Comparison of ENCODE assay signal across 8 cellular contexts in the genomic region with DNA sequence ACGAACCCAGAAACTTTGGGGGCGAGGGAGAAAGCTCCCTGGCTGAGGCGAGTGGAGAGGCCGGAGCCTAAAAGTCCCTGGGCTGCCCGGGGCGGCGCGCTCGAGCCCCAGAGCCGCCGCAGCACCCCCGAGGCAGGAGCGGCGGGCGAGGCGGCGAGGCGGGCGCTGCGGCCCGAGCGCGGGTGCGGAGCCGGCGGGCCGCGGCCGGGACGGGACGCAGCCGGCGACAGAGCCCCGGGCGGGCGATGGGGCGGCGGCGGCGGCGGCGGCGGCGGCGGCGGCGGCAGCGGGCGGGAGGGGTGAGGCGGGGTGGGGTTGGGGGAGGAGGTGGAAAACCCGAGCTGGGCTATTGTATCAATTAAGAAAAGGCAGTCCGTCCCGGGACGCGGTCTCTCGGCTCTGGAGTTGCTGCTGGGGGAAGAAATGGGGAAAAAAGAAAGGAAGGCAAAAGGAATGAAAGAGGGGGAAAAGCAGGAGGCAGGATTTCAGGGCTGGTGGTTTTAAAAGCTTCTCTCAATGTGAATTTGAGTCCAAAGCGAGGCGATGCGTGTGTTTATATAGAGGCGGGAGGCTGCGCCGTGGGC.
A peak's percentile ranks its signal among the peaks of the same experiment; 100 is the strongest.
DNase-seq lines count a peak whose midpoint lies in the region; ATAC-seq lines count a peak whose summit lies in the region.

No MANE protein-coding gene starts in this region.

- H3K9me3 Mint-ChIP-seq in stimulated activated memory B cell treated with anti-CD40 and anti-IgM and Interleukin-4, amounts not matched to agents 10 μg/mL and 1 μg/mL and 100 μg/mL, for 72 hours, result peaks cover 4% of the 10 kb centered on the region

- H3K9me3 ChIP-seq in iPS-15b (ENCODE audit: control insufficient read depth, insufficient read depth, low read length), result no peaks in the 10 kb centered on the region

- peak overlapping the region; percentile 39 for H3K4me3 ChIP-seq in iPS-15b (ENCODE audit: low read depth, low read length)

- H3K4me1 Mint-ChIP-seq in stimulated activated memory B cell treated with anti-CD40 and anti-IgM and Interleukin-4, amounts not matched to agents 10 μg/mL and 1 μg/mL and 100 μg/mL, for 72 hours, result peaks cover 39% of the 10 kb centered on the region

- H3K27me3 ChIP-seq in iPS-15b (ENCODE audit: control insufficient read depth, insufficient read depth, low read length), result peaks cover 75% of the 10 kb centered on the region

- peaks cover 7% of the 10 kb centered on the region for H3K36me3 Mint-ChIP-seq in stimulated activated memory B cell treated with anti-CD40 and anti-IgM and Interleukin-4, amounts not matched to agents 10 μg/mL and 1 μg/mL and 100 μg/mL, for 72 hours

- no peaks in the 10 kb centered on the region for H3K36me3 ChIP-seq in iPS-15b (ENCODE audit: control insufficient read depth, insufficient read depth, low read length)

- no peak overlapping the region for H3K9ac ChIP-seq in iPS-15b (ENCODE audit: low read depth, low read length)

- peaks cover 3% of the 10 kb centered on the region for H3K4me1 ChIP-seq in iPS-15b (ENCODE audit: control insufficient read depth, insufficient read depth, low read length)

- peaks cover 79% of the 10 kb centered on the region for H3K27me3 Mint-ChIP-seq in stimulated activated memory B cell treated with anti-CD40 and anti-IgM and Interleukin-4, amounts not matched to agents 10 μg/mL and 1 μg/mL and 100 μg/mL, for 72 hours

- no peak for ATAC-seq in stimulated activated memory B cell treated with anti-CD40 and anti-IgM and Interleukin-4, amounts not matched to agents 10 μg/mL and 1 μg/mL and 100 μg/mL, for 72 hours
- ATAC-seq in GM19395 (IDR thresholded peaks at IDR 0.05; ENCODE audit: unreplicated experiment) (no peak), HG02571 (IDR thresholded peaks at IDR 0.05; ENCODE audit: unreplicated experiment) (no peak)

- peak overlapping the region; percentile 64 for H3K4me3 Mint-ChIP-seq in stimulated activated memory B cell treated with anti-CD40 and anti-IgM and Interleukin-4, amounts not matched to agents 10 μg/mL and 1 μg/mL and 100 μg/mL, for 72 hours

- no peak overlapping the region for H3K27ac Mint-ChIP-seq in stimulated activated memory B cell treated with anti-CD40 and anti-IgM and Interleukin-4, amounts not matched to agents 10 μg/mL and 1 μg/mL and 100 μg/mL, for 72 hours

- DNase-seq in activated naive CD4-positive, alpha-beta T cell treated with Interleukin-2 at 50 U/mL for 16 hours, result peak; percentile 2
- DNase-seq in activated naive CD4-positive, alpha-beta T cell (lab: John Stamatoyannopoulos, UW), result no peak
- peak; percentile 52 for DNase-seq in activated CD8-positive, alpha-beta memory T cell treated with anti-CD3 and anti-CD28 coated beads, Interleukin-2, amount 50 U/mL, for 48 hours
- no peak for DNase-seq in epidermal melanocyte (ENCODE audit: insufficient read length, low spot score)

Comparison
In these comparisons a context has a peak if more than half of its experiments do, and no peak if none do; other contexts are left out.
1. DNase-seq: peak in activated naive CD4-positive, alpha-beta T cell treated with Interleukin-2 at 50 U/mL for 16 hours (single experiment) and activated CD8-positive, alpha-beta memory T cell treated with anti-CD3 and anti-CD28 coated beads, Interleukin-2, amount 50 U/mL, for 48 hours (single experiment); none in activated naive CD4-positive, alpha-beta T cell (0 of 4) and epidermal melanocyte (single experiment).